In the genomic region with DNA sequence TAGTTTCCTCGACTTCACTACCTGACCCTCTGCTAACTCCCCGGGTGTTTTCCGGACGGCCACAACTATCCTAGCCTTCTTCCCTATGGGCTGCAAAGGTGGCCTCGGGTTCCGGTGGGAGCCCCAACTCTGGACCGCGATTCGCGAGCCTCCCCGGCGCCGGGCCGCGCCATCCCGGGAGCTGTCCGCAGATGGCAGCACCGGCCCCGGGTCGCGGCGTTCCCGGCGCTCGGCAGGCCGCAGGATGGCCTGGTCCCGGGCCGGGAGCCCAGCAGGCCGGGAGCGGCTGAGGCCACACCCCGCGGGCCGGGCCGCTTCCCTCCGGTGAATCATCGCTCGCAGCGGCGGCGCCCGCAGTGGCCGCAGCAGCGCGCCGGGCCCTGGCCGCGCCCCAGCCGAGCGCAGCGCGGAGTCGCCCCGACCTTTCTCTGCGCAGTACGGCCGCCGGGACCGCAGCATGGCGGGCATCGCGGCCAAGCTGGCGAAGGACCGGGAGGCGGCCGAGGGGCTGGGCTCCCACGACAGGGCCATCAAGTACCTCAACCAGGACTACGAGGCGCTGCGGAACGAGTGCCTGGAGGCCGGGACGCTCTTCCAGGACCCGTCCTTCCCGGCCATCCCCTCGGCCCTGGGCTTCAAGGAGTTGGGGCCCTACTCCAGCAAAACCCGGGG, we compare ENCODE assay signal across 8 cellular contexts. TPM values are rescaled to one million over a fixed set of nuclear protein-coding genes. Genes with fewer than 3 reads are reported as not detected.
A peak's percentile ranks its signal among the peaks of the same experiment; 100 is the strongest.
DNase-seq lines count a peak whose midpoint lies in the region; ATAC-seq and TF ChIP-seq lines count a peak whose summit lies in the region.

CAPN2 (plus strand) TSS at position 356 of the 672 bp plus-strand sequence; CDS start at position 458, 102 bp downstream.

- peak within 1 kb of the TSS; percentile 83 to 89 for H4K8ac ChIP-seq in IMR-90 (ENCODE audit: low read depth in 2 of 2, low read length in 2 of 2)

- dilution Hi-C loops in IMR-90 (cut with HindIII; ENCODE audit: low sequenced_read_pairs, unreplicated experiment) = no loop called here

- peak within 1 kb of the TSS; percentile 96 for H3K56ac ChIP-seq in IMR-90 (ENCODE audit: extremely low read depth, insufficient read depth, low read length)

- no TSS peak for BruUV-seq in IMR-90 (replicated peaks; lab: Mats Ljungman, UMichigan)

- H4K5ac ChIP-seq in IMR-90 (ENCODE audit: low read depth, low read length) = peak within 1 kb of the TSS; percentile 90

- POLR2A ChIA-PET in IMR-90 (lab: Charles Lee; ENCODE audit: unreplicated experiment) = interaction anchor here (0.6 kb wide), 1 partner anchor 18 kb away, joined by 29 read pairs; no protein-coding TSS in a partner anchor

- H3K14ac ChIP-seq in IMR-90 (replicated peaks; ENCODE audit: low read depth, low read length) = peak within 1 kb of the TSS; percentile 95

- no peaks in the 10 kb centered on the region for H3K9me2 ChIP-seq in Karpas-422 (replicated peaks; ENCODE audit: insufficient read depth, low read length)

- peak; percentile 83 for TF ChIP-seq CTCF in IMR-90 (conservative IDR thresholded peaks at IDR 0.05; ENCODE audit: low read depth, low read length)
- peak; percentile 60 for TF ChIP-seq CTCF in astrocyte of the cerebellum (IDR thresholded peaks at IDR 0.05; ENCODE audit: low read depth, low read length, missing control alignments)
- TF ChIP-seq CTCF in right atrium auricular region (IDR thresholded peaks at IDR 0.05) = peak; percentile 74 to 91

- in situ Hi-C loops in IMR-90 (cut with MboI; ENCODE audit: low sequenced_read_pairs) = no loop called here
- in situ Hi-C loops in astrocyte of the cerebellum (cut with HindIII; ENCODE audit: low sequenced_read_pairs) = no loop called here

- peak; percentile 88 for TF ChIP-seq POLR2A in IMR-90 (IDR thresholded peaks at IDR 0.05; ENCODE audit: low read depth, low read length)

- intact Hi-C loops in IMR-90 (cut with micrococcal nuclease) = loop anchor here (1.0 kb wide), 1 partner anchor 37 kb away; no protein-coding TSS in a partner anchor
- intact Hi-C loops in T-helper 1 cell treated with Interleukin-12 subunit alpha and Interleukin-12 subunit beta and Interleukin-4 antibody, amounts not matched to agents 30 ng/mL and 1 ng/mL, for 36 hours (cut with micrococcal nuclease) = loop anchor here (1.0 to 10.0 kb wide), 5 partner anchors 14 to 1058 kb away; no protein-coding TSS in a partner anchor
- intact Hi-C loops in posterior vena cava (cut with DNase I) = loop anchor here in 1 of 2 donors (5.0 kb wide), 1 partner anchor 35 kb away; no protein-coding TSS in a partner anchor

- H3K4me1 ChIP-seq in IMR-90 (ENCODE audit: control insufficient read depth, insufficient read depth, low read length) = peaks cover 33% of the 10 kb centered on the region
- peaks cover 0 to 64% of the 10 kb centered on the region in 2 donors for H3K4me1 ChIP-seq in right atrium auricular region
- no peaks in the 10 kb centered on the region for H3K4me1 ChIP-seq in Karpas-422 (ENCODE audit: low read length)

- WGBS in IMR-90 (ENCODE audit: extremely low coverage in 2 of 2, insufficient read length in 1 of 2), 2 experiments = 0% methylated on average over 17 of the region's 76 CpGs; no CpG with 5 or more reads in 1 of the 2 experiments

- H3K9ac ChIP-seq in IMR-90 (ENCODE audit: low read depth, low read length) (peak within 1 kb of the TSS; percentile 96), Karpas-422 (ENCODE audit: low read length) (no peak within 1 kb of the TSS)

- peak within 1 kb of the TSS; percentile 99 for H3K27ac ChIP-seq in IMR-90 (ENCODE audit: insufficient read depth, low read length)
- peak within 1 kb of the TSS; percentile 91 to 93 for H3K27ac ChIP-seq in right atrium auricular region
- H3K27ac ChIP-seq in Karpas-422 (ENCODE audit: low read length) = no peak within 1 kb of the TSS

- H4K91ac ChIP-seq in IMR-90 (ENCODE audit: insufficient read depth, low read depth, low read length) = peak within 1 kb of the TSS; percentile 90

- H2AFZ ChIP-seq in IMR-90 (replicated peaks; ENCODE audit: low read length, poor library complexity) = peak within 1 kb of the TSS; percentile 85
- no peak within 1 kb of the TSS for H2AFZ ChIP-seq in Karpas-422 (ENCODE audit: low read length)

- peak within 1 kb of the TSS; percentile 48; the same call in 2 of the 3 replicates for H2BK15ac ChIP-seq in IMR-90 (ENCODE audit: low read depth, low read length)

- H3K9me3 ChIP-seq in IMR-90 (ENCODE audit: control insufficient read depth, insufficient read depth, low read length) = no peaks in the 10 kb centered on the region
- no peaks in the 10 kb centered on the region for H3K9me3 ChIP-seq in right atrium auricular region
- no peaks in the 10 kb centered on the region for H3K9me3 ChIP-seq in Karpas-422 (ENCODE audit: low read length)

- H2AK9ac ChIP-seq in IMR-90 (replicated peaks; ENCODE audit: low read depth, low read length, poor library complexity) = peak within 1 kb of the TSS; percentile 99

- peak within 1 kb of the TSS; percentile 85 for H2BK120ac ChIP-seq in IMR-90 (ENCODE audit: low read depth, low read length)

- H3K23ac ChIP-seq in IMR-90 (ENCODE audit: low read depth, low read length) = peak within 1 kb of the TSS; percentile 98

- H3K79me1 ChIP-seq in IMR-90 (ENCODE audit: low read depth in 1 of 2, low read length in 2 of 2) = peaks cover 8 to 55% of the 10 kb centered on the region in 2 experiments; a peak in 3 of 4 replicates

- H3K27me3 ChIP-seq in IMR-90 (ENCODE audit: control insufficient read depth, insufficient read depth, low read length) (no peaks in the 10 kb centered on the region), right atrium auricular region (no peaks in the 10 kb centered on the region), Karpas-422 (ENCODE audit: low read length) (no peaks in the 10 kb centered on the region)

- H3K9me1 ChIP-seq in IMR-90 (ENCODE audit: insufficient read depth, low read length) = peaks cover 17% of the 10 kb centered on the region

- H2BK20ac ChIP-seq in IMR-90 (ENCODE audit: low read depth, low read length) = peak within 1 kb of the TSS; percentile 55

- H3K4ac ChIP-seq in IMR-90 (ENCODE audit: low read depth, low read length) = peak within 1 kb of the TSS; percentile 97

- CTCF ChIA-PET in IMR-90 (lab: Yijun Ruan, JAX) = interaction anchor here (1.0 to 3.5 kb wide), 3 partner anchors 10 to 38 kb away, joined by 3 to 21 read pairs (median 4); no protein-coding TSS in a partner anchor

- peak; percentile 67 for ATAC-seq in GM21529 (IDR thresholded peaks at IDR 0.05; ENCODE audit: unreplicated experiment)
- peak; percentile 77 for ATAC-seq in IMR-90 (ENCODE audit: low read depth)

- DNase-seq in ELF-1 (ENCODE audit: low read depth, low spot score) (peak; percentile 78), IMR-90 (peak; percentile 86), astrocyte of the cerebellum (ENCODE audit: low read depth) (peak; percentile 65), right atrium auricular region (ENCODE audit: low spot score) (peak; percentile 80), posterior vena cava (ENCODE audit: low spot score) (peak; percentile 96), Karpas-422 (no peak)

- H4K20me1 ChIP-seq in IMR-90 (ENCODE audit: insufficient read depth, low read length) = peaks cover 30% of the 10 kb centered on the region
- no peaks in the 10 kb centered on the region for H4K20me1 ChIP-seq in Karpas-422 (ENCODE audit: insufficient read depth, low read depth, low read length)

- H2AK5ac ChIP-seq in IMR-90 (ENCODE audit: low read depth, low read length) = peak within 1 kb of the TSS; percentile 83

- peak within 1 kb of the TSS; percentile 93 for H3K18ac ChIP-seq in IMR-90 (ENCODE audit: low read depth, low read length)

- TF ChIP-seq RAD21 in IMR-90 (IDR thresholded peaks at IDR 0.05; ENCODE audit: low read length) = peak; percentile 78

- H3K36me3 ChIP-seq in IMR-90 (ENCODE audit: control insufficient read depth, insufficient read depth, low read length) (peaks cover 7% of the 10 kb centered on the region), right atrium auricular region (no peaks in the 10 kb centered on the region), Karpas-422 (ENCODE audit: insufficient read depth, low read length) (no peaks in the 10 kb centered on the region)

- H2BK5ac ChIP-seq in IMR-90 (ENCODE audit: low read depth, low read length, poor library complexity, severe bottlenecking) = peak within 1 kb of the TSS; percentile 99

- H3K79me2 ChIP-seq in Karpas-422 (ENCODE audit: low read length) = no peaks in the 10 kb centered on the region

- H3K4me3 ChIP-seq in IMR-90 (ENCODE audit: insufficient read depth, low read depth, low read length) (peak within 1 kb of the TSS; percentile 99), astrocyte of the cerebellum (ENCODE audit: low read depth, low read length) (peak within 1 kb of the TSS; percentile 88), right atrium auricular region (peak within 1 kb of the TSS; percentile 68 to 75), Karpas-422 (ENCODE audit: low read length) (no peak within 1 kb of the TSS)

- H3K4me2 ChIP-seq in IMR-90 (ENCODE audit: low read depth, low read length) (peak within 1 kb of the TSS; percentile 90), Karpas-422 (ENCODE audit: low read depth, low read length, poor library complexity, severe bottlenecking) (no peak within 1 kb of the TSS)

TF ChIP-seq in IMR-90, 13 proteins besides CTCF, POLR2A, EP300 and RAD21 (continues in another document):
- TF ChIP-seq, protein P1, sequence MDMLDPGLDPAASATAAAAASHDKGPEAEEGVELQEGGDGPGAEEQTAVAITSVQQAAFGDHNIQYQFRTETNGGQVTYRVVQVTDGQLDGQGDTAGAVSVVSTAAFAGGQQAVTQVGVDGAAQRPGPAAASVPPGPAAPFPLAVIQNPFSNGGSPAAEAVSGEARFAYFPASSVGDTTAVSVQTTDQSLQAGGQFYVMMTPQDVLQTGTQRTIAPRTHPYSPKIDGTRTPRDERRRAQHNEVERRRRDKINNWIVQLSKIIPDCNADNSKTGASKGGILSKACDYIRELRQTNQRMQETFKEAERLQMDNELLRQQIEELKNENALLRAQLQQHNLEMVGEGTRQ (IDR thresholded peaks at IDR 0.05; ENCODE audit: low read depth, low read length) = no peak
- TF ChIP-seq SMC3 (IDR thresholded peaks at IDR 0.05; ENCODE audit: low read depth, low read length) (peak; percentile 70), FOS (IDR thresholded peaks at IDR 0.05; ENCODE audit: low read depth, low read length) (peak; percentile 65)

RNA-seq across cellular contexts. Expression of gene CAPN2, which starts in this region (rescaled TPM):
- 430 and 460 TPM in 2 replicates for total RNA-seq in IMR-90 (2012; rRNA removed)
- polyA plus RNA-seq in IMR-90 (2012; rRNA removed) = 333 and 339 TPM in 2 replicates
- 193 and 197 TPM in 2 replicates for polyA plus RNA-seq in IMR-90 (2012; cell fraction: cytosol; rRNA removed)
- polyA plus RNA-seq in IMR-90 (2012; cell fraction: nucleus; rRNA removed; ENCODE audit: low replicate concordance) = 292 and 717 TPM in 2 replicates
- 191 and 194 TPM in 2 replicates for total RNA-seq in T-helper 1 cell treated with Interleukin-12 subunit alpha and Interleukin-12 subunit beta and Interleukin-4 antibody, amounts not matched to agents 30 ng/mL and 1 ng/mL, for 36 hours
- 10 to 100 TPM; 61.4 to 72.3 TPM for total RNA-seq in right atrium auricular region
- 100 to 1,000 TPM; 234 to 289 TPM for total RNA-seq in posterior vena cava
- not detected in 2 replicates for total RNA-seq in Karpas-422 (2014; rRNA removed; shearing (Covaris generic); ENCODE audit: low replicate concordance)

Comparison
In these comparisons a context has a peak if more than half of its experiments do, and no peak if none do; other contexts are left out.
1. RNA of gene CAPN2 (total RNA-seq): 430 to 460 TPM in IMR-90, 234 to 289 TPM in posterior vena cava, 191 to 194 TPM in T-helper 1 cell treated with Interleukin-12 subunit alpha and Interleukin-12 subunit beta and Interleukin-4 antibody, amounts not matched to agents 30 ng/mL and 1 ng/mL, for 36 hours and 61.4 to 72.3 TPM in right atrium auricular region; not detected in Karpas-422; every median in the first group is over 10 times any median in the second.
2. Peak in every context shown above with its lines, with median percentiles within 50 percentile points of each other: CTCF ChIP-seq.